7 cellular contexts compared by ENCODE assay signal in the genomic region with DNA sequence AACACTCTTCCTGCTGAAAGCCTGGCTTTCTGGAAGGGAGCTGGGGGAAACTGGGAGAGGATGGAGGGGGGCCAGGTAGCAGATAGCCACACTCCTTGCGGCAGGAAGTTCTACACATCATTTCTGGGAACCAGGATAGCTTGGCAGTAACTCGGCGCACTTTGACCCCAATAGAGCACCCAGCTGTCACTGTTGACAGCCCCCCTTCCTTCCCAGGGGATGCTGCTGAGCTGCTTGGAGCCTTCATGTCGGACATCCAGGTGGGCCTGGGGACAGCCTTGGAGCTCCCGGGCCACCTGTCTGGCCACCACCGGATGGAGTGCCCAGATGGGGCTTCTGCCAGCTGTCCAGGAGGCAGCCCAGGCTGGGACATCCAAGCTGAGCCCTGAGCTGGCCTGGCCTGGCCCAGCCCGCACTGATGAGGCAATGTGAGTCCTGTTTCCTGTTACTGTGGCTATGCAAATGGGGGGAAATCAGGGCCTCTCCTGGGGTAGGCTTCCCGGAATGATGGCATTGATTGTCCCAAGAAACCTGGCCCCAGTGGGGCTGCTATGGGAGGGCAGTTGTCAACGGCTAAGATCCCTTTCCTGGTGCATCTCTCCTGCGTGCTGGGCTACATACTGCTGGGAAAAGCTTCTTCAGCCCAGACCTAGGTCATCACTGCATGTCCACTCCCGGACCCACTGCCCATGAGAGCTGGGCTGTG. TPM values are rescaled to one million over a fixed set of nuclear protein-coding genes. Genes with fewer than 3 reads are reported as not detected.
DNase-seq lines count a peak whose midpoint lies in the region; ATAC-seq, FAIRE-seq and TF ChIP-seq lines count a peak whose summit lies in the region.

No MANE protein-coding gene starts in this region.

- H3K9me3 ChIP-seq in adrenal gland (replicated peaks in 1 of 3), result no peaks in the 10 kb centered on the region
- H3K9me3 ChIP-seq in naive thymus-derived CD4-positive, alpha-beta T cell (ENCODE audit: control insufficient read depth in 2 of 3, low read length in 3 of 3), result peaks cover 0 to 5% (median 0%) of the 10 kb centered on the region in 3 experiments
- H3K9me3 ChIP-seq in Karpas-422 (ENCODE audit: low read length), result peaks cover 6% of the 10 kb centered on the region

- TF ChIP-seq CTCF in adrenal gland (IDR thresholded peaks at IDR 0.05) (no peak), brain microvascular endothelial cell (IDR thresholded peaks at IDR 0.05; ENCODE audit: low read depth, low read length, missing control alignments) (no peak)

- intact Hi-C loops in adrenal gland (cut with DNase I), result no loop called here
- intact Hi-C loops in naive thymus-derived CD4-positive, alpha-beta T cell (cut with micrococcal nuclease), result loop anchor here in 1 of 2 donors (2.0 kb wide), 1 partner anchor 19 kb away; no protein-coding TSS in a partner anchor

- H3K4me1 Mint-ChIP-seq in naive thymus-derived CD4-positive, alpha-beta T cell, result peaks cover 0 to 43% (median 13%) of the 10 kb centered on the region in 7 donors

- no peaks in the 10 kb centered on the region for H3K27me3 ChIP-seq in adrenal gland
- no peaks in the 10 kb centered on the region for H3K27me3 ChIP-seq in naive thymus-derived CD4-positive, alpha-beta T cell (ENCODE audit: control insufficient read depth in 2 of 2, insufficient read depth in 2 of 2, low read length in 2 of 2)
- no peaks in the 10 kb centered on the region; the same call in 1 of the 2 replicates for H3K27me3 ChIP-seq in Karpas-422 (ENCODE audit: low read length)
- no peaks in the 10 kb centered on the region for H3K27me3 ChIP-seq in brain microvascular endothelial cell (replicated peaks)

- no peaks in the 10 kb centered on the region for H3K79me2 ChIP-seq in Karpas-422 (ENCODE audit: low read length)

- no peak for TF ChIP-seq POLR2A in GM12891 (IDR thresholded peaks at IDR 0.05; ENCODE audit: low read depth, low read length)
- no peak for TF ChIP-seq POLR2A in adrenal gland (IDR thresholded peaks at IDR 0.05)

- no peaks in the 10 kb centered on the region for H3K27me3 Mint-ChIP-seq in naive thymus-derived CD4-positive, alpha-beta T cell

- CTCF ChIA-PET in naive thymus-derived CD4-positive, alpha-beta T cell (lab: Charles Lee), result no interaction called here

- no peak for DNase-seq in GM12891 (ENCODE audit: insufficient read length, low spot score)
- DNase-seq in adrenal gland, result peak in 4 of 7 donors; percentile 24 to 33 (median 30)
- no peak for DNase-seq in naive thymus-derived CD4-positive, alpha-beta T cell
- DNase-seq in Karpas-422, result no peak
- DNase-seq in brain microvascular endothelial cell, result no peak

- H3K27ac ChIP-seq in adrenal gland (peak overlapping the region in 1 of 5 donors; percentile 57), Karpas-422 (ENCODE audit: low read length) (no peak overlapping the region), brain microvascular endothelial cell (no peak overlapping the region)
- H3K27ac ChIP-seq in naive thymus-derived CD4-positive, alpha-beta T cell (ENCODE audit: low read depth, low read length), result no peak overlapping the region

- H3K9ac ChIP-seq in Karpas-422 (ENCODE audit: low read length), result no peak overlapping the region

- H3K4me2 ChIP-seq in Karpas-422 (ENCODE audit: low read depth, low read length, poor library complexity, severe bottlenecking), result no peak overlapping the region

- H4K20me1 ChIP-seq in Karpas-422 (ENCODE audit: insufficient read depth, low read depth, low read length), result 0 out of 2 replicates have a peak, but pooled peaks cover 4% of the 10 kb centered on the region

- FAIRE-seq in GM12891 (lab: Jason Lieb, UNC), result no peak

- no peak overlapping the region for H2AFZ ChIP-seq in Karpas-422 (ENCODE audit: low read length)

- ATAC-seq in HG03354 (IDR thresholded peaks at IDR 0.05; ENCODE audit: poor library complexity, severe bottlenecking, unreplicated experiment) (peak; percentile 30), HG02981 (IDR thresholded peaks at IDR 0.05; ENCODE audit: unreplicated experiment) (no peak)
- peak; percentile 50 for ATAC-seq in naive thymus-derived CD4-positive, alpha-beta T cell

- H3K9me3 Mint-ChIP-seq in naive thymus-derived CD4-positive, alpha-beta T cell, result peaks cover 0 to 12% (median 0%) of the 10 kb centered on the region in 11 donors

- in situ Hi-C loops in brain microvascular endothelial cell (cut with HindIII; ENCODE audit: low pct_ligation_motif_present, low sequenced_read_pairs), result no loop called here

- H3K36me3 Mint-ChIP-seq in naive thymus-derived CD4-positive, alpha-beta T cell, result peaks cover 0 to 9% (median 0%) of the 10 kb centered on the region in 5 donors

- H3K36me3 ChIP-seq in adrenal gland (replicated peaks in 1 of 2) (no peaks in the 10 kb centered on the region), Karpas-422 (ENCODE audit: insufficient read depth, low read length) (no peaks in the 10 kb centered on the region), brain microvascular endothelial cell (replicated peaks) (no peaks in the 10 kb centered on the region)
- no peaks in the 10 kb centered on the region for H3K36me3 ChIP-seq in naive thymus-derived CD4-positive, alpha-beta T cell (ENCODE audit: control insufficient read depth in 2 of 3, insufficient read depth in 3 of 3, low read length in 3 of 3)

- H3K9me2 ChIP-seq in Karpas-422 (replicated peaks; ENCODE audit: insufficient read depth, low read length), result no peaks in the 10 kb centered on the region

- peaks cover 0 to 12% of the 10 kb centered on the region in 2 donors for H3K4me1 ChIP-seq in adrenal gland (replicated peaks in 1 of 2)
- no peaks in the 10 kb centered on the region for H3K4me1 ChIP-seq in naive thymus-derived CD4-positive, alpha-beta T cell (ENCODE audit: control insufficient read depth in 2 of 2, insufficient read depth in 2 of 2, low read length in 2 of 2)
- H3K4me1 ChIP-seq in Karpas-422 (ENCODE audit: low read length), result peaks cover 32% of the 10 kb centered on the region

- H3K4me3 Mint-ChIP-seq in naive thymus-derived CD4-positive, alpha-beta T cell, result peak overlapping the region in 1 of 10 donors; percentile 65

- no peak overlapping the region for H3K4me3 ChIP-seq in adrenal gland
- no peak overlapping the region for H3K4me3 ChIP-seq in naive thymus-derived CD4-positive, alpha-beta T cell (ENCODE audit: low read length)
- no peak overlapping the region for H3K4me3 ChIP-seq in Karpas-422 (ENCODE audit: low read length)
- no peak overlapping the region for H3K4me3 ChIP-seq in brain microvascular endothelial cell (ENCODE audit: low read depth, low read length)

- WGBS in adrenal gland, 4 donors, result 58 to 68% (median 65%) methylated on average over 5 to 11 of the region's 11 CpGs

- POLR2A ChIA-PET in naive thymus-derived CD4-positive, alpha-beta T cell (lab: Charles Lee), result no interaction called here

- H3K27ac Mint-ChIP-seq in naive thymus-derived CD4-positive, alpha-beta T cell, result peak overlapping the region in 2 of 9 donors; percentile 59 to 93

TF ChIP-seq in GM12891, 5 proteins besides CTCF, POLR2A, EP300 and RAD21:
- no peak for TF ChIP-seq PAX5 (IDR thresholded peaks at IDR 0.05; ENCODE audit: insufficient read depth, low read length, severe bottlenecking)
- peak; percentile 97 for TF ChIP-seq POU2F2 (IDR thresholded peaks at IDR 0.05; ENCODE audit: low read depth, low read length)
TF ChIP-seq in GM12891: peak in this region for 1.

RNA-seq across cellular contexts. Expression of a gene that starts 50.1 kb away (rescaled TPM):
- polyA plus RNA-seq in GM12891 (2012; ENCODE audit: low read depth, missing spikeins), result 8.3 TPM
- total RNA-seq in adrenal gland, result 1 to 10 TPM; 1.6 to 8.3 (median 5.1) TPM
- polyA plus RNA-seq in adrenal gland, result 10 to 100 TPM in 1 of 3 donors, 1 to 10 TPM in 1, under 1 TPM in 1; 0.53 to 11.9 (median 6.0) TPM
- 100 to 1,000 TPM in 1 of 5 experiments, 10 to 100 TPM in 4; 12.8 to 191 (median 46.8) TPM for total RNA-seq in naive thymus-derived CD4-positive, alpha-beta T cell
- 10 to 100 TPM; 15.2 to 15.7 TPM for polyA plus RNA-seq in naive thymus-derived CD4-positive, alpha-beta T cell
- 2.9 and 8.1 TPM in 2 replicates for total RNA-seq in Karpas-422 (2014; rRNA removed; shearing (Covaris generic); ENCODE audit: low replicate concordance)

Comparison
In these comparisons a context has a peak if more than half of its experiments do, and no peak if none do; other contexts are left out.
1. DNase-seq: peak in adrenal gland (4 of 7); none in GM12891 (single experiment), naive thymus-derived CD4-positive, alpha-beta T cell (0 of 9), Karpas-422 (single experiment) and brain microvascular endothelial cell (single experiment).